Comparison of ENCODE assay signal across 22 cellular contexts in the genomic region with DNA sequence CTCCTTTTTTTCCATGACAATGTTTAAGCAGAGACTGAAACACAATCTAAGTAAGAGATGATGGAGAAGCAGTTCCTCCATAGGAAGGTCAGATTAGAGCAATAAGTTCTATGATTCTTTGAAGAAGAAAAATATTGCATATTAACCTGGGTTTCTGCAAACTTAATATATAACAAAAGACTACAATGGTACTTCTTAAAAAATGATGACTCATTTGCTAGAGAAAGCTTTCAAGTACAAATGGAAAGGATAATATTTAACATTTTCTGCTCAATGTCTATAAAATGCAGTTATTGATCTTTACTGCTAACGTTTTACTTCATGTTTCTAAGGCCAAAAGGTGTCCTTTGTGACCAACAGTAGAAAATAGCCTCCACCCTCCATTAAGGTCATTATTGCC.
DNase-seq lines count a peak whose midpoint lies in the region; ATAC-seq and TF ChIP-seq lines count a peak whose summit lies in the region.
"Had no signal": no experiment of that assay in that cellular context is flagged by ENCODE, and none has a peak within 500 bp of the region (broad histone marks: within the 10 kb centered on the region; RNA-seq: fewer than 3 reads in every experiment).

No MANE protein-coding gene starts in this region.

- H3K9me2 ChIP-seq in PC-3 (replicated peaks; ENCODE audit: low read length): no peaks in the 10 kb centered on the region

- H4K20me1 ChIP-seq in PC-3 (ENCODE audit: low read length): no peaks in the 10 kb centered on the region

- peaks cover 50% of the 10 kb centered on the region for H3K4me1 ChIP-seq in PC-3 (ENCODE audit: insufficient read depth, low read length)
- H3K4me1 ChIP-seq: sigmoid colon had no signal

- no peak overlapping the region for H3K4me3 ChIP-seq in PC-3 (ENCODE audit: low read length)
- H3K4me3 ChIP-seq: cardiac muscle cell, GM12878, GM23338, sigmoid colon, upper lobe of left lung had no signal

- H3K9me3 ChIP-seq in PC-3 (ENCODE audit: low read length): no peaks in the 10 kb centered on the region
- H3K9me3 ChIP-seq: sigmoid colon, upper lobe of left lung had no signal

- no peak overlapping the region for H3K4me3 Mint-ChIP-seq in activated naive CD8-positive, alpha-beta T cell
- H3K4me3 Mint-ChIP-seq in activated naive CD8-positive, alpha-beta T cell treated with anti-CD3 and anti-CD28 coated beads for 36 hours: no peak overlapping the region
- no peak overlapping the region for H3K4me3 Mint-ChIP-seq in immature natural killer cell
- H3K4me3 Mint-ChIP-seq: GM23338, naive B cell had no signal

- H3K9me3 Mint-ChIP-seq in activated naive CD8-positive, alpha-beta T cell (ENCODE audit: low read depth): no peaks in the 10 kb centered on the region
- H3K9me3 Mint-ChIP-seq in activated naive CD8-positive, alpha-beta T cell treated with anti-CD3 and anti-CD28 coated beads for 36 hours: no peaks in the 10 kb centered on the region
- no peaks in the 10 kb centered on the region for H3K9me3 Mint-ChIP-seq in immature natural killer cell
- H3K9me3 Mint-ChIP-seq: activated T-helper 17 cell treated with anti-CD3 and anti-CD28 coated beads, Interleukin-2, amount 50 U/mL, for 72 hours; naive B cell had no signal

- H3K4me1 Mint-ChIP-seq in activated naive CD8-positive, alpha-beta T cell (ENCODE audit: low read depth): peaks cover 60% of the 10 kb centered on the region
- H3K4me1 Mint-ChIP-seq in activated naive CD8-positive, alpha-beta T cell treated with anti-CD3 and anti-CD28 coated beads for 36 hours: peaks cover 56% of the 10 kb centered on the region
- H3K4me1 Mint-ChIP-seq in immature natural killer cell: peaks cover 13 to 38% of the 10 kb centered on the region in 2 donors

- no peaks in the 10 kb centered on the region for H3F3A ChIP-seq in PC-3 (ENCODE audit: low read length, unreplicated experiment)

- peak overlapping the region; percentile 80 for H3K27ac Mint-ChIP-seq in activated naive CD8-positive, alpha-beta T cell
- no peak overlapping the region for H3K27ac Mint-ChIP-seq in activated naive CD8-positive, alpha-beta T cell treated with anti-CD3 and anti-CD28 coated beads for 36 hours
- H3K27ac Mint-ChIP-seq in immature natural killer cell: peak overlapping the region in 4 of 6 donors; percentile 16 to 75 (median 41)
- H3K27ac Mint-ChIP-seq: GM23338 had no signal

- no TSS peak for BruUV-seq in PC-3 (replicated peaks; lab: Mats Ljungman, UMichigan)

- intact Hi-C loops in PC-3 (cut with micrococcal nuclease): loop anchor here (2.0 to 5.0 kb wide), 2 partner anchors 45 to 66 kb away; no protein-coding TSS in a partner anchor

- H3K27me3 Mint-ChIP-seq in activated naive CD8-positive, alpha-beta T cell: no peaks in the 10 kb centered on the region
- no peaks in the 10 kb centered on the region for H3K27me3 Mint-ChIP-seq in activated naive CD8-positive, alpha-beta T cell treated with anti-CD3 and anti-CD28 coated beads for 36 hours
- peaks cover 0 to 1% (median 0%) of the 10 kb centered on the region in 3 donors for H3K27me3 Mint-ChIP-seq in immature natural killer cell (ENCODE audit: low read depth in 3 of 3)
- H3K27me3 Mint-ChIP-seq: activated T-helper 17 cell treated with anti-CD3 and anti-CD28 coated beads, Interleukin-2, amount 50 U/mL, for 72 hours; naive B cell had no signal

- CTCF ChIA-PET in PC-3 (lab: Charles Lee): no interaction called here

- H3K4me2 ChIP-seq in PC-3 (ENCODE audit: low read length): no peak overlapping the region
- H3K4me2 ChIP-seq: GM23338 had no signal

- H3K27ac ChIP-seq in PC-3 (ENCODE audit: low read length): peak overlapping the region; percentile 72
- H3K27ac ChIP-seq: cardiac muscle cell, sigmoid colon, upper lobe of left lung had no signal

- H3K27me3 ChIP-seq in PC-3 (ENCODE audit: low read length): no peaks in the 10 kb centered on the region
- H3K27me3 ChIP-seq: cardiac muscle cell, sigmoid colon, upper lobe of left lung had no signal

- no peak for TF ChIP-seq CTCF in PC-3 (conservative IDR thresholded peaks at IDR 0.05; ENCODE audit: low read depth, low read length)

- POLR2A ChIA-PET in PC-3 (lab: Charles Lee; ENCODE audit: unreplicated experiment): interaction anchor here (0.8 kb wide), 1 partner anchor 1700 kb away, joined by 3 read pairs; no protein-coding TSS in a partner anchor

- H3K36me3 ChIP-seq in PC-3 (ENCODE audit: low read depth, low read length): 0 out of 2 replicates have a peak, but pooled peaks cover under 1% of the 10 kb centered on the region
- H3K36me3 ChIP-seq: cardiac muscle cell, sigmoid colon had no signal

- H2AFZ ChIP-seq in PC-3 (ENCODE audit: low read length): no peak overlapping the region
- H2AFZ ChIP-seq: GM23338 had no signal

- H3K36me3 Mint-ChIP-seq in activated naive CD8-positive, alpha-beta T cell: peaks cover 27% of the 10 kb centered on the region
- peaks cover 68% of the 10 kb centered on the region for H3K36me3 Mint-ChIP-seq in activated naive CD8-positive, alpha-beta T cell treated with anti-CD3 and anti-CD28 coated beads for 36 hours
- peaks cover 27 to 59% (median 28%) of the 10 kb centered on the region in 3 donors for H3K36me3 Mint-ChIP-seq in immature natural killer cell

- no peak for DNase-seq in activated naive CD8-positive, alpha-beta T cell treated with anti-CD3 and anti-CD28 coated beads for 36 hours
- DNase-seq in PC-3 (no peak), immature natural killer cell (no peak), DMS79 (lab: John Stamatoyannopoulos, UW) (no peak), NCI-H2029 (lab: John Stamatoyannopoulos, UW) (no peak), T-helper 1 cell (no peak)
- DNase-seq: DND-41; head of caudate nucleus; Kasumi-1; left colon; naive B cell; NCI-H187 treated with DMSO at 0.1 percent for 48 hours; NCI-H69; sigmoid colon; stimulated activated CD4-positive, alpha-beta T cell treated with anti-CD3 and anti-CD28 coated beads, Interleukin-15, amount 100 ng/mL, for 24 hours had no signal

- ATAC-seq in PC-3 (no peak), HG02763 (IDR thresholded peaks at IDR 0.05; ENCODE audit: unreplicated experiment) (no peak)
- ATAC-seq: activated T-helper 17 cell treated with anti-CD3 and anti-CD28 coated beads, Interleukin-2, amount 50 U/mL, for 72 hours; GM12878; GM23338; left colon had no signal

- no peaks in the 10 kb centered on the region for H3K79me2 ChIP-seq in PC-3 (ENCODE audit: low read length)

- no peak overlapping the region for H3K9ac ChIP-seq in PC-3 (ENCODE audit: low read length)
